21 cellular contexts compared by ENCODE assay signal in the genomic region with DNA sequence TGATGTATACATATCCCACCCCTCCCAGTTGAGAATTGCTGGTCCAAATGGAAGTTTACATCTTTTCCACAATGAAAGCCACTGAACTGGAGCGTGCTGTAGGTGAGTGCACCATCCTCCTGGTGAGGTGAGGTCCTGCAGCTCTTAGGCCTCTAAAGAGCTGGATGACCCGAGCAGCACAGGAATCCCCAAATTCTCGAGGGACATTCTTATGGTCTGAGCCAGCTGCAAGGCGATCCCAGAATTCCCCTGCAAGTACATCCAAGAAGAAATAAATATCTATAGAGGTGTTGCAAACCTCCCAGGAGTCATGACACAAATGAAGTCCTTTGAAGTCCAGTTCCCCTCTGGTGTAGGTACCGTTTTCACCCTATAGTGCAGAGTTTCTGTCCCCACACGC. TPM values are rescaled to one million over a fixed set of nuclear protein-coding genes. Genes with fewer than 3 reads are reported as not detected.
"Had no signal": no experiment of that assay in that cellular context is flagged by ENCODE, and none has a peak within 500 bp of the region (broad histone marks: within the 10 kb centered on the region; RNA-seq: fewer than 3 reads in every experiment).

No MANE protein-coding gene starts in this region.

- H3K27ac ChIP-seq: coronary artery, epithelial cell of prostate, esophagus squamous epithelium, foreskin keratinocyte, gastroesophageal sphincter, heart right ventricle, left lung, lower lobe of right lung had no signal

- H3K4me3 ChIP-seq: coronary artery, dorsolateral prefrontal cortex, esophagus squamous epithelium, gastroesophageal sphincter, heart right ventricle, left lung, lower lobe of right lung had no signal

- H3K36me3 ChIP-seq: esophagus squamous epithelium, gastroesophageal sphincter, heart right ventricle, left lung, lower lobe of right lung had no signal

- H3K27me3 ChIP-seq: esophagus squamous epithelium, foreskin keratinocyte, left lung had no signal

- DNase-seq: dermis blood vessel endothelial cell; dorsolateral prefrontal cortex; effector CD4-positive, alpha-beta T cell; effector memory CD4-positive, alpha-beta T cell; erythroblast; esophagus squamous epithelium; foreskin keratinocyte; heart right ventricle; hippocampal formation; left cardiac atrium; left lung; left ventricle myocardium superior; lower lobe of right lung; mesenchymal stem cell; midbrain had no signal

- H3K9me3 ChIP-seq: esophagus squamous epithelium, gastroesophageal sphincter, heart right ventricle, left lung, lower lobe of right lung had no signal

- H3K4me1 ChIP-seq: foreskin keratinocyte, gastroesophageal sphincter, left lung, lower lobe of right lung had no signal

RNA-seq across cellular contexts. Expression of a gene that starts 24.0 kb away (rescaled TPM):
- total RNA-seq: dermis blood vessel endothelial cell, fibroblast of villous mesenchyme, foreskin keratinocyte, lung microvascular endothelial cell had no signal
- polyA plus RNA-seq: foreskin keratinocyte, keratinocyte had no signal
